Comparison of ENCODE assay signal across 24 cellular contexts in the genomic region with DNA sequence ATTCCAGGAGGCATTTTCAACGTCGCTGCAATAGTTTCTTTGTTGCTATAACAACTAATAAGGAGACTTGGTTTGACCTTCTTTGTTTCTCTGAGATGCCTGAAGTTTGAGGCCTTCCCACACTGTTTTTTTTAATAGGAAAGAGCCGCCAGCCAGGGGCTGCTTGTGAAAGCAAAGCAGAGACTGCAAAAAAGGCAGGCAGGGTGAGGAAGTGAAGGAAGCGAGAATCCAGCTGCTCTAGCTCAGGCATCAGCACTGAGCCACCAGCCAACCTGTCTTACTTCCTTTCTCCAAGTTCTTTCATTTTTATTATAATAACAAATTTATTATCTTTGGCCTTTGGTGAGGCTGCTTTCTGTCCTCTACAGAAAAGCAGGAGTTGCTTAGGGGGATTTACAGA.
"Had no signal": no experiment of that assay in that cellular context is flagged by ENCODE, and none has a peak within 500 bp of the region (broad histone marks: within the 10 kb centered on the region; RNA-seq: fewer than 3 reads in every experiment).

No MANE protein-coding gene starts in this region.

- H3K4me1 Mint-ChIP-seq: stimulated activated memory B cell treated with anti-CD40 and anti-IgM and Interleukin-4, amounts not matched to agents 10 μg/mL and 1 μg/mL and 100 μg/mL, for 72 hours had no signal

- H2AFZ ChIP-seq: parathyroid adenoma had no signal

- H3K27me3 ChIP-seq: esophagus muscularis mucosa, foreskin keratinocyte, right lobe of liver, testis, tibial nerve, vagina had no signal

- H3K9ac ChIP-seq: parathyroid adenoma had no signal

- ATAC-seq: foreskin keratinocyte; left lobe of liver; naive thymus-derived CD4-positive, alpha-beta T cell; right lobe of liver; stimulated activated memory B cell treated with anti-CD40 and anti-IgM and Interleukin-4, amounts not matched to agents 10 μg/mL and 1 μg/mL and 100 μg/mL, for 72 hours; upper lobe of right lung had no signal

- H3K4me1 ChIP-seq: esophagus muscularis mucosa, foreskin keratinocyte, parathyroid adenoma, prostate gland, right lobe of liver, testis, upper lobe of right lung, vagina had no signal

- H3K36me3 ChIP-seq: esophagus muscularis mucosa, prostate gland, right lobe of liver, tibial nerve, upper lobe of right lung, vagina had no signal

- H3K4me3 ChIP-seq: esophagus muscularis mucosa, lung, prostate gland, right lobe of liver, testis, tibial nerve, upper lobe of right lung, vagina had no signal

- H3K36me3 Mint-ChIP-seq: naive thymus-derived CD4-positive, alpha-beta T cell; stimulated activated memory B cell treated with anti-CD40 and anti-IgM and Interleukin-4, amounts not matched to agents 10 μg/mL and 1 μg/mL and 100 μg/mL, for 72 hours had no signal

- H3K27ac Mint-ChIP-seq: stimulated activated memory B cell treated with anti-CD40 and anti-IgM and Interleukin-4, amounts not matched to agents 10 μg/mL and 1 μg/mL and 100 μg/mL, for 72 hours; stimulated activated naive CD8-positive, alpha-beta T cell treated with anti-CD3 and anti-CD28 coated beads, Interleukin-15, Interleukin-2, amounts not matched to agents 100 ng/mL and 50 ng/mL, for 24 hours had no signal

- H3K4me3 Mint-ChIP-seq: naive thymus-derived CD4-positive, alpha-beta T cell; neural crest cell; stimulated activated memory B cell treated with anti-CD40 and anti-IgM and Interleukin-4, amounts not matched to agents 10 μg/mL and 1 μg/mL and 100 μg/mL, for 72 hours; stimulated activated naive CD8-positive, alpha-beta T cell treated with anti-CD3 and anti-CD28 coated beads, Interleukin-15, Interleukin-2, amounts not matched to agents 100 ng/mL and 50 ng/mL, for 24 hours had no signal

- H3K27ac ChIP-seq: epithelial cell of prostate, esophagus muscularis mucosa, foreskin keratinocyte, parathyroid adenoma, prostate gland, right lobe of liver, testis, tibial nerve, upper lobe of right lung, vagina had no signal

- H3K9me3 ChIP-seq: esophagus muscularis mucosa, prostate gland, right lobe of liver, testis, tibial nerve, upper lobe of right lung, vagina had no signal

- H3K9me3 Mint-ChIP-seq: neural crest cell; stimulated activated naive CD8-positive, alpha-beta T cell treated with anti-CD3 and anti-CD28 coated beads, Interleukin-15, Interleukin-2, amounts not matched to agents 100 ng/mL and 50 ng/mL, for 24 hours had no signal

- DNase-seq: central memory CD4-positive, alpha-beta T cell; effector memory CD4-positive, alpha-beta T cell; foreskin keratinocyte; hippocampal formation; kidney glomerular epithelial cell; mesendoderm; naive thymus-derived CD4-positive, alpha-beta T cell; occipital lobe; right lobe of liver; stimulated activated CD4-positive, alpha-beta T cell treated with anti-CD3 and anti-CD28 coated beads, Interleukin-4, amount 100 ng/mL, for 1 hour; stimulated activated CD8-positive, alpha-beta memory T cell treated with anti-CD3 and anti-CD28 coated beads, Interleukin-4, amount 100 ng/mL, for 48 hours; testis; upper lobe of right lung had no signal
